2 cellular contexts compared by ENCODE assay signal in genomic region chr20:6034134-6034969, GRCh38.
TF ChIP-seq lines count a peak whose summit lies in the region.

No MANE protein-coding gene starts in this region.

TF ChIP-seq in K562, 482 proteins besides CTCF, POLR2A, EP300 and RAD21 (continues in another document):
- no peak for TF ChIP-seq NELFE (IDR thresholded peaks at IDR 0.05; ENCODE audit: insufficient read depth, insufficient read length)
- no peak for TF ChIP-seq ZNF655 (CRISPR knock-in tag; IDR thresholded peaks at IDR 0.05)
- peak; percentile 24 for TF ChIP-seq E2F8 (IDR thresholded peaks at IDR 0.05; ENCODE audit: low read depth, partially characterized antibody)
- peak; percentile 58 to 63; a peak in 1 of 4 replicates for TF ChIP-seq KDM1A (IDR thresholded peaks at IDR 0.05)
- TF ChIP-seq C11orf30 (IDR thresholded peaks at IDR 0.05; ENCODE audit: low read depth), result no peak
- no peak for TF ChIP-seq ETS2 (tag; IDR thresholded peaks at IDR 0.05; ENCODE audit: borderline replicate concordance, poor library complexity, severe bottlenecking)
- TF ChIP-seq MEIS2 (IDR thresholded peaks at IDR 0.05; ENCODE audit: partially characterized antibody), result peak; percentile 98
- peak; percentile 68; the same call in 1 of the 2 replicates for TF ChIP-seq DPF2 (IDR thresholded peaks at IDR 0.05)
- TF ChIP-seq ZNF79 (CRISPR knock-in tag; IDR thresholded peaks at IDR 0.05; ENCODE audit: low read depth), result no peak
- TF ChIP-seq MEF2D (tag; conservative IDR thresholded peaks at IDR 0.05; ENCODE audit: low read depth), result peak; percentile 98
- no peak for TF ChIP-seq ZNF583 (CRISPR knock-in tag; IDR thresholded peaks at IDR 0.05)
- peak; percentile 19; the same call in 1 of the 2 replicates for TF ChIP-seq CTBP1 (IDR thresholded peaks at IDR 0.05; ENCODE audit: borderline replicate concordance)
- no peak for TF ChIP-seq ILK (tag; IDR thresholded peaks at IDR 0.05; ENCODE audit: borderline replicate concordance, low read depth)
- no peak for TF ChIP-seq PBX2 (CRISPR knock-in tag; IDR thresholded peaks at IDR 0.05; ENCODE audit: low read depth)
- peak; percentile 95 for TF ChIP-seq PBX2 (tag; conservative IDR thresholded peaks at IDR 0.05; ENCODE audit: low read depth)
- TF ChIP-seq GATAD2B (IDR thresholded peaks at IDR 0.05; ENCODE audit: borderline replicate concordance), result no peak
- TF ChIP-seq ZNF707 (CRISPR knock-in tag; conservative IDR thresholded peaks at IDR 0.05), result no peak
- no peak for TF ChIP-seq ZKSCAN8 (CRISPR knock-in tag; IDR thresholded peaks at IDR 0.05)
- peak; percentile 19; the same call in 1 of the 2 replicates for TF ChIP-seq NR2C1 (IDR thresholded peaks at IDR 0.05)
- no peak for TF ChIP-seq NR2C1 (tag; IDR thresholded peaks at IDR 0.05)
- TF ChIP-seq PRMT5 (CRISPR knock-in tag; IDR thresholded peaks at IDR 0.05), result no peak
- TF ChIP-seq ZBED1 (IDR thresholded peaks at IDR 0.05), result no peak
- 0 out of 4 replicates have a peak, but pooled peaks of 1 of the 2 experiments have one; percentile 19 for TF ChIP-seq MNT (conservative IDR thresholded peaks at IDR 0.05)

TF ChIP-seq in HepG2, 621 proteins besides CTCF, POLR2A, EP300 and RAD21:
- TF ChIP-seq RNF2 (conservative IDR thresholded peaks at IDR 0.05; ENCODE audit: low read depth) (no peak), ZNF672 (CRISPR knock-in tag; IDR thresholded peaks at IDR 0.05) (no peak), KAT7 (CRISPR knock-in tag; IDR thresholded peaks at IDR 0.05; ENCODE audit: borderline replicate concordance) (no peak), ZNF841 (CRISPR knock-in tag; IDR thresholded peaks at IDR 0.05; ENCODE audit: borderline replicate concordance) (no peak), ZNF720 (CRISPR knock-in tag; IDR thresholded peaks at IDR 0.05) (no peak), IKZF1 (IDR thresholded peaks at IDR 0.05) (no peak), TRIM24 (CRISPR knock-in tag; IDR thresholded peaks at IDR 0.05) (no peak), FUBP1 (CRISPR knock-in tag; IDR thresholded peaks at IDR 0.05; ENCODE audit: borderline replicate concordance) (no peak), ZNF776 (CRISPR knock-in tag; IDR thresholded peaks at IDR 0.05) (no peak)
